In the genomic region with DNA sequence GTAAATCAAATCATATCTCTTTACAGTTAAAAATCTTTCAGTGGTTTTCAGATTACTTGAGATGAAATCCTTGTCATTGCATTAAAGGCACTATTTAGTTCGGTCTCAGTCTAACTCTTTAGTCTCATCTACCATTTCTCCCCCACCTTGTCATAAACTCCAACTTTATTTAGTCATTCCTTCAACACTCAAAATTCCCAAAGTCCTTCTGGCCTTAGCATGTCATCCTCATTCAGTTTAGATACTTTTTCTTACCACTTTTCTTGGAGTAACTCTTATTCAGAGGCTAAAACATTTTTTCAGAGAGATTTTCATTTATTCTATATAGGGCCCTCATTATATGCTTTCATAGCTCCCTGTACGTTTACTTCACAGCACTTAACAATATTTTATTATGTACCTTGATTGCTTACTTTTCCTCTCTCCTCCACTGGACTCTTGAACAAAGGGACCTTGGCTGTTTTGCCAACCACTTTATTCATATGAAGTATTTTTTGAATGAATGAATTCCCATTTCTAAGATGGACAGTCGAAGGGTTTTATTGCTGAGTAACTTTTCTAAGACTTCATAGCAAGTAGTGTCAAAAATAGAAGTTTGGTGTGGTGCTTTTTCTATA, we compare ENCODE assay signal across 25 cellular contexts. TPM values are rescaled to one million over a fixed set of nuclear protein-coding genes. Genes with fewer than 3 reads are reported as not detected.
A peak's percentile ranks its signal among the peaks of the same experiment; 100 is the strongest.
DNase-seq lines count a peak whose midpoint lies in the region; ATAC-seq, FAIRE-seq and TF ChIP-seq lines count a peak whose summit lies in the region.
"Had no signal": no experiment of that assay in that cellular context is flagged by ENCODE, and none has a peak within 500 bp of the region (broad histone marks: within the 10 kb centered on the region; RNA-seq: fewer than 3 reads in every experiment).

No MANE protein-coding gene starts in this region.

- H3K36me3 Mint-ChIP-seq in activated CD8-positive, alpha-beta T cell treated with anti-CD3 and anti-CD28 coated beads for 36 hours (ENCODE audit: low read depth): peaks cover 35% of the 10 kb centered on the region
- H3K36me3 Mint-ChIP-seq in activated CD8-positive, alpha-beta T cell treated with anti-CD3 and anti-CD28 coated beads, Interleukin-2, amount 10 ng/mL, durations not matched to agents 7 days and 5 days (ENCODE audit: low read depth): peaks cover 46% of the 10 kb centered on the region
- peaks cover 13% of the 10 kb centered on the region for H3K36me3 Mint-ChIP-seq in CD4-positive, alpha-beta T cell (ENCODE audit: low read depth)
- H3K36me3 Mint-ChIP-seq in T-cell (peaks cover 12% of the 10 kb centered on the region), memory B cell (peaks cover 3% of the 10 kb centered on the region), nephron progenitor cell (ENCODE audit: low read depth) (no peaks in the 10 kb centered on the region)

- CTCF ChIA-PET in activated CD8-positive, alpha-beta T cell treated with anti-CD3 and anti-CD28 coated beads for 36 hours (lab: Charles Lee): no interaction called here
- CTCF ChIA-PET in activated CD8-positive, alpha-beta T cell treated with anti-CD3 and anti-CD28 coated beads, Interleukin-2, amount 10 ng/mL, durations not matched to agents 7 days and 5 days (lab: Charles Lee): interaction anchor here (2.0 kb wide), 1 partner anchor 162 kb away, joined by 4 read pairs; no protein-coding TSS in a partner anchor
- CTCF ChIA-PET in CD4-positive, alpha-beta T cell (lab: Charles Lee): no interaction called here
- CTCF ChIA-PET in T-cell (lab: Charles Lee): no interaction called here

- no peaks in the 10 kb centered on the region for H3K9me3 Mint-ChIP-seq in activated CD8-positive, alpha-beta T cell treated with anti-CD3 and anti-CD28 coated beads for 36 hours
- no peaks in the 10 kb centered on the region for H3K9me3 Mint-ChIP-seq in activated CD8-positive, alpha-beta T cell treated with anti-CD3 and anti-CD28 coated beads, Interleukin-2, amount 10 ng/mL, durations not matched to agents 7 days and 5 days (ENCODE audit: insufficient read depth)
- H3K9me3 Mint-ChIP-seq in CD4-positive, alpha-beta T cell: no peaks in the 10 kb centered on the region
- H3K9me3 Mint-ChIP-seq in T-cell (no peaks in the 10 kb centered on the region), memory B cell (no peaks in the 10 kb centered on the region), nephron progenitor cell (no peaks in the 10 kb centered on the region)
- H3K9me3 Mint-ChIP-seq: dendritic cell treated with granulocyte-macrophage colony-stimulating factor and Interleukin-4, amounts not matched to agents 40 ng/mL and 50 ng/mL, for 4 days; H9 had no signal

- H3K4me1 Mint-ChIP-seq in activated CD8-positive, alpha-beta T cell treated with anti-CD3 and anti-CD28 coated beads for 36 hours (ENCODE audit: low read depth): peaks cover 81% of the 10 kb centered on the region
- H3K4me1 Mint-ChIP-seq in activated CD8-positive, alpha-beta T cell treated with anti-CD3 and anti-CD28 coated beads, Interleukin-2, amount 10 ng/mL, durations not matched to agents 7 days and 5 days (ENCODE audit: low read depth): peaks cover 74% of the 10 kb centered on the region
- peaks cover 90% of the 10 kb centered on the region for H3K4me1 Mint-ChIP-seq in CD4-positive, alpha-beta T cell (ENCODE audit: low read depth)
- peaks cover 88 to 93% (median 90%) of the 10 kb centered on the region in 3 donors for H3K4me1 Mint-ChIP-seq in T-cell
- H3K4me1 Mint-ChIP-seq in memory B cell: peaks cover 53% of the 10 kb centered on the region
- peaks cover 10% of the 10 kb centered on the region for H3K4me1 Mint-ChIP-seq in nephron progenitor cell
- H3K4me1 Mint-ChIP-seq: H9 had no signal

- no peaks in the 10 kb centered on the region for H3K9me3 ChIP-seq in CD4-positive, alpha-beta T cell (ENCODE audit: control insufficient read depth, low read length)
- H3K9me3 ChIP-seq: upper lobe of left lung had no signal

- no peak for ATAC-seq in activated CD8-positive, alpha-beta T cell treated with anti-CD3 and anti-CD28 coated beads for 36 hours
- ATAC-seq in activated CD8-positive, alpha-beta T cell treated with anti-CD3 and anti-CD28 coated beads, Interleukin-2, amount 10 ng/mL, durations not matched to agents 7 days and 5 days: no peak
- ATAC-seq in CD4-positive, alpha-beta T cell (ENCODE audit: poor library complexity): no peak
- ATAC-seq in T-cell (replicated peaks in 1 of 4) (no peak), memory B cell (ENCODE audit: low read depth) (no peak), GM19397 (IDR thresholded peaks at IDR 0.05; ENCODE audit: unreplicated experiment) (no peak)

- no peaks in the 10 kb centered on the region for H3K27me3 Mint-ChIP-seq in activated CD8-positive, alpha-beta T cell treated with anti-CD3 and anti-CD28 coated beads for 36 hours
- H3K27me3 Mint-ChIP-seq in activated CD8-positive, alpha-beta T cell treated with anti-CD3 and anti-CD28 coated beads, Interleukin-2, amount 10 ng/mL, durations not matched to agents 7 days and 5 days (ENCODE audit: low read depth): no peaks in the 10 kb centered on the region
- H3K27me3 Mint-ChIP-seq in CD4-positive, alpha-beta T cell: no peaks in the 10 kb centered on the region
- H3K27me3 Mint-ChIP-seq in T-cell (no peaks in the 10 kb centered on the region), memory B cell (no peaks in the 10 kb centered on the region), nephron progenitor cell (ENCODE audit: low read depth, poor library complexity) (no peaks in the 10 kb centered on the region)
- H3K27me3 Mint-ChIP-seq: dendritic cell treated with granulocyte-macrophage colony-stimulating factor and Interleukin-4, amounts not matched to agents 40 ng/mL and 50 ng/mL, for 4 days had no signal

- H3K4me3 Mint-ChIP-seq in activated CD8-positive, alpha-beta T cell treated with anti-CD3 and anti-CD28 coated beads for 36 hours: no peak overlapping the region
- H3K4me3 Mint-ChIP-seq in activated CD8-positive, alpha-beta T cell treated with anti-CD3 and anti-CD28 coated beads, Interleukin-2, amount 10 ng/mL, durations not matched to agents 7 days and 5 days: no peak overlapping the region
- peak overlapping the region; percentile 56 for H3K4me3 Mint-ChIP-seq in CD4-positive, alpha-beta T cell
- H3K4me3 Mint-ChIP-seq in T-cell: peak overlapping the region; percentile 25 to 66 (median 45)
- H3K4me3 Mint-ChIP-seq in memory B cell: no peak overlapping the region
- H3K4me3 Mint-ChIP-seq in nephron progenitor cell: no peak overlapping the region
- H3K4me3 Mint-ChIP-seq: dendritic cell treated with granulocyte-macrophage colony-stimulating factor and Interleukin-4, amounts not matched to agents 40 ng/mL and 50 ng/mL, for 4 days; H9 had no signal

- POLR2A ChIA-PET in activated CD8-positive, alpha-beta T cell treated with anti-CD3 and anti-CD28 coated beads for 36 hours (lab: Charles Lee): no interaction called here
- POLR2A ChIA-PET in activated CD8-positive, alpha-beta T cell treated with anti-CD3 and anti-CD28 coated beads, Interleukin-2, amount 10 ng/mL, durations not matched to agents 7 days and 5 days (lab: Charles Lee): no interaction called here
- POLR2A ChIA-PET in CD4-positive, alpha-beta T cell (lab: Charles Lee): interaction anchor here (1.1 kb wide), 1 partner anchor 13 kb away, joined by 4 read pairs; the partner anchor contains the start of gene USP15
- POLR2A ChIA-PET in T-cell (lab: Charles Lee): no interaction called here

- no peak overlapping the region for H3K27ac ChIP-seq in CD4-positive, alpha-beta T cell (ENCODE audit: low read depth, low read length)
- H3K27ac ChIP-seq: upper lobe of left lung had no signal

- FAIRE-seq in urothelium cell line (lab: Jason Lieb, UNC): no peak
- FAIRE-seq: D721Med, GM12891, HTR-8/SVneo had no signal

- DNase-seq in activated CD8-positive, alpha-beta T cell treated with anti-CD3 and anti-CD28 coated beads for 36 hours: no peak
- no peak for DNase-seq in activated CD8-positive, alpha-beta T cell treated with anti-CD3 and anti-CD28 coated beads, Interleukin-2, amount 10 ng/mL, durations not matched to agents 7 days and 5 days
- DNase-seq in CD4-positive, alpha-beta T cell: no peak
- DNase-seq in T-cell (no peak), memory B cell (ENCODE audit: low spot score in 2 of 2) (no peak), nephron progenitor cell (no peak), urothelium cell line (ENCODE audit: low spot score) (no peak)
- DNase-seq: activated CD8-positive, alpha-beta memory T cell treated with anti-CD3 and anti-CD28 coated beads, Interleukin-2, amount 50 U/mL, for 4 hours; activated naive CD4-positive, alpha-beta T cell; aorta; glutamatergic neuron; H9; Kasumi-1; kidney glomerular epithelial cell; mammary epithelial cell; NCI-H1092; NCI-H1930; NCI-H2227 treated with DMSO at 0.1 percent for 48 hours; NCI-H774; upper lobe of left lung had no signal

- H3K27ac Mint-ChIP-seq in activated CD8-positive, alpha-beta T cell treated with anti-CD3 and anti-CD28 coated beads for 36 hours: peak overlapping the region; percentile 27
- H3K27ac Mint-ChIP-seq in activated CD8-positive, alpha-beta T cell treated with anti-CD3 and anti-CD28 coated beads, Interleukin-2, amount 10 ng/mL, durations not matched to agents 7 days and 5 days: no peak overlapping the region
- H3K27ac Mint-ChIP-seq in CD4-positive, alpha-beta T cell: peak overlapping the region; percentile 53
- H3K27ac Mint-ChIP-seq in T-cell: peak overlapping the region; percentile 18 to 29
- H3K27ac Mint-ChIP-seq in memory B cell: peak overlapping the region; percentile 5
- H3K27ac Mint-ChIP-seq in nephron progenitor cell: no peak overlapping the region
- H3K27ac Mint-ChIP-seq: dendritic cell treated with granulocyte-macrophage colony-stimulating factor and Interleukin-4, amounts not matched to agents 40 ng/mL and 50 ng/mL, for 4 days; H9 had no signal

- H3K27me3 ChIP-seq in CD4-positive, alpha-beta T cell (ENCODE audit: control insufficient read depth, insufficient read depth, low read length): no peaks in the 10 kb centered on the region
- H3K27me3 ChIP-seq: upper lobe of left lung had no signal

- intact Hi-C loops in activated CD8-positive, alpha-beta T cell treated with anti-CD3 and anti-CD28 coated beads for 36 hours (cut with micrococcal nuclease): no loop called here
- intact Hi-C loops in CD4-positive, alpha-beta T cell (cut with DNase I, micrococcal nuclease): no loop called here

- no peak for TF ChIP-seq CTCF in activated CD8-positive, alpha-beta T cell treated with anti-CD3 and anti-CD28 coated beads for 36 hours (IDR thresholded peaks at IDR 0.05)
- no peak for TF ChIP-seq CTCF in CD4-positive, alpha-beta T cell (IDR thresholded peaks at IDR 0.05)
- TF ChIP-seq CTCF in nephron progenitor cell (IDR thresholded peaks at IDR 0.05): no peak

RNA-seq across cellular contexts. Expression of gene USP15, which starts 12.8 kb away (rescaled TPM):
- 100 to 1,000 TPM; 112 to 118 TPM for total RNA-seq in activated CD8-positive, alpha-beta T cell treated with anti-CD3 and anti-CD28 coated beads for 36 hours
- total RNA-seq in activated CD8-positive, alpha-beta T cell treated with anti-CD3 and anti-CD28 coated beads, Interleukin-2, amount 10 ng/mL, durations not matched to agents 7 days and 5 days: 100 to 1,000 TPM; 159 to 160 TPM
- 100 to 1,000 TPM; 212 to 218 TPM for total RNA-seq in CD4-positive, alpha-beta T cell
- total RNA-seq in T-cell: 100 to 1,000 TPM; 137 to 256 (median 138) TPM

Comparison
In these comparisons a context has a peak if more than half of its experiments do, and no peak if none do; other contexts are left out.
1. H3K27ac Mint-ChIP-seq: peak in activated CD8-positive, alpha-beta T cell treated with anti-CD3 and anti-CD28 coated beads for 36 hours (single experiment), CD4-positive, alpha-beta T cell (single experiment), T-cell (2 of 2) and memory B cell (single experiment); none in activated CD8-positive, alpha-beta T cell treated with anti-CD3 and anti-CD28 coated beads, Interleukin-2, amount 10 ng/mL, durations not matched to agents 7 days and 5 days (single experiment) and nephron progenitor cell (single experiment).
2. H3K4me3 Mint-ChIP-seq: peak in CD4-positive, alpha-beta T cell (single experiment) and T-cell (3 of 3); none in activated CD8-positive, alpha-beta T cell treated with anti-CD3 and anti-CD28 coated beads for 36 hours (single experiment), activated CD8-positive, alpha-beta T cell treated with anti-CD3 and anti-CD28 coated beads, Interleukin-2, amount 10 ng/mL, durations not matched to agents 7 days and 5 days (single experiment), memory B cell (single experiment) and nephron progenitor cell (single experiment).